8 cellular contexts compared by ENCODE assay signal in genomic region chr1:42847111-42847580, GRCh38. TPM values are rescaled to one million over a fixed set of nuclear protein-coding genes. Genes with fewer than 3 reads are reported as not detected.
DNase-seq lines count a peak whose midpoint lies in the region; ATAC-seq and TF ChIP-seq lines count a peak whose summit lies in the region.

No MANE protein-coding gene starts in this region.

- H3K36me3 ChIP-seq in kidney epithelial cell (ENCODE audit: control insufficient read depth, insufficient read depth, low read length) (no peaks in the 10 kb centered on the region), thyroid gland (peaks cover 6 to 12% of the 10 kb centered on the region in 2 donors)

- H3K27me3 ChIP-seq in kidney epithelial cell (ENCODE audit: control insufficient read depth, insufficient read depth, low read length) (no peaks in the 10 kb centered on the region), thyroid gland (no peaks in the 10 kb centered on the region)

- peak overlapping the region in 1 of 3 donors; percentile 58 for H3K27ac ChIP-seq in thyroid gland

- H3K27me3 Mint-ChIP-seq in activated naive CD4-positive, alpha-beta T cell treated with anti-CD3 and anti-CD28 coated beads, Interleukin-2, amount 10 ng/mL, durations not matched to agents 7 days and 5 days = no peaks in the 10 kb centered on the region
- no peaks in the 10 kb centered on the region for H3K27me3 Mint-ChIP-seq in activated naive CD8-positive, alpha-beta T cell

- peak overlapping the region; percentile 85 for H3K4me3 ChIP-seq in kidney epithelial cell (ENCODE audit: low read depth, low read length)
- peak overlapping the region; percentile 37 to 93 (median 68) for H3K4me3 ChIP-seq in thyroid gland (replicated peaks in 1 of 3)

- ATAC-seq in GM19455 (IDR thresholded peaks at IDR 0.05; ENCODE audit: unreplicated experiment) (no peak), GM21360 (IDR thresholded peaks at IDR 0.05; ENCODE audit: unreplicated experiment) (no peak)

- DNase-seq in activated naive CD4-positive, alpha-beta T cell treated with anti-CD3 and anti-CD28 coated beads, Interleukin-2, amount 10 ng/mL, durations not matched to agents 7 days and 5 days = peak; percentile 23
- no peak for DNase-seq in activated naive CD4-positive, alpha-beta T cell (lab: John Stamatoyannopoulos, UW)
- DNase-seq in kidney epithelial cell (ENCODE audit: low read depth) (no peak), thyroid gland (no peak), SHP77 (lab: John Stamatoyannopoulos, UW) (no peak)

- H3K9me3 Mint-ChIP-seq in activated naive CD4-positive, alpha-beta T cell treated with anti-CD3 and anti-CD28 coated beads, Interleukin-2, amount 10 ng/mL, durations not matched to agents 7 days and 5 days = peaks cover 2% of the 10 kb centered on the region
- H3K9me3 Mint-ChIP-seq in activated naive CD8-positive, alpha-beta T cell (ENCODE audit: low read depth) = no peaks in the 10 kb centered on the region

- TF ChIP-seq POLR2A in thyroid gland (IDR thresholded peaks at IDR 0.05) = no peak

- intact Hi-C loops in thyroid gland (cut with DNase I) = no loop called here

- 5 to 9% methylated on average over 6 of the region's 6 CpGs for WGBS in thyroid gland, 2 donors

- no peaks in the 10 kb centered on the region for H3K9me3 ChIP-seq in thyroid gland

- peak overlapping the region; percentile 88 for H3K4me3 Mint-ChIP-seq in activated naive CD4-positive, alpha-beta T cell treated with anti-CD3 and anti-CD28 coated beads, Interleukin-2, amount 10 ng/mL, durations not matched to agents 7 days and 5 days
- H3K4me3 Mint-ChIP-seq in activated naive CD8-positive, alpha-beta T cell = peak overlapping the region; percentile 95

- CTCF ChIA-PET in activated naive CD4-positive, alpha-beta T cell treated with anti-CD3 and anti-CD28 coated beads, Interleukin-2, amount 10 ng/mL, durations not matched to agents 7 days and 5 days (lab: Charles Lee) = interaction anchor here (1.5 to 3.1 kb wide), 3 partner anchors 26 to 227 kb away, joined by 6 to 16 read pairs (median 7); no protein-coding TSS in a partner anchor

- H3K4me1 ChIP-seq in thyroid gland = peaks cover 17 to 24% of the 10 kb centered on the region in 2 donors

- peaks cover 26% of the 10 kb centered on the region for H3K36me3 Mint-ChIP-seq in activated naive CD4-positive, alpha-beta T cell treated with anti-CD3 and anti-CD28 coated beads, Interleukin-2, amount 10 ng/mL, durations not matched to agents 7 days and 5 days
- H3K36me3 Mint-ChIP-seq in activated naive CD8-positive, alpha-beta T cell = peaks cover 23% of the 10 kb centered on the region

- H3K27ac Mint-ChIP-seq in activated naive CD4-positive, alpha-beta T cell treated with anti-CD3 and anti-CD28 coated beads, Interleukin-2, amount 10 ng/mL, durations not matched to agents 7 days and 5 days = peak overlapping the region; percentile 78
- H3K27ac Mint-ChIP-seq in activated naive CD8-positive, alpha-beta T cell = peak overlapping the region; percentile 92

- TF ChIP-seq CTCF in kidney epithelial cell (IDR thresholded peaks at IDR 0.05; ENCODE audit: insufficient read depth, low read length, poor library complexity, severe bottlenecking) (no peak), thyroid gland (IDR thresholded peaks at IDR 0.05) (no peak)

- H3K4me1 Mint-ChIP-seq in activated naive CD4-positive, alpha-beta T cell treated with anti-CD3 and anti-CD28 coated beads, Interleukin-2, amount 10 ng/mL, durations not matched to agents 7 days and 5 days = peaks cover 29% of the 10 kb centered on the region
- peaks cover 33% of the 10 kb centered on the region for H3K4me1 Mint-ChIP-seq in activated naive CD8-positive, alpha-beta T cell (ENCODE audit: low read depth)

RNA-seq across cellular contexts. Expression of gene ZNF691, which starts 0.7 kb away (rescaled TPM):
- total RNA-seq in kidney epithelial cell = 8.8 and 9.4 TPM in 2 replicates
- total RNA-seq in thyroid gland = 10 to 100 TPM; 17.9 to 25.8 (median 21.5) TPM

RNA-seq across cellular contexts. Expression of gene SVBP, which starts 29.9 kb away (rescaled TPM):
- total RNA-seq in kidney epithelial cell = 39.7 and 45.6 TPM in 2 replicates
- 10 to 100 TPM; 20.4 to 29.0 (median 21.6) TPM for total RNA-seq in thyroid gland

RNA-seq across cellular contexts. Expression of gene ERMAP, which starts 30.2 kb away (rescaled TPM):
- total RNA-seq in kidney epithelial cell (7.4 and 8.9 TPM in 2 replicates), thyroid gland (10 to 100 TPM; 23.7 to 36.5 (median 28.9) TPM)
